ENCODE assay signal across 9 cellular contexts in genomic region chr6:39933669-39934059, GRCh38. TPM values are rescaled to one million over a fixed set of nuclear protein-coding genes. Genes with fewer than 3 reads are reported as not detected.
DNase-seq lines count a peak whose midpoint lies in the region; ATAC-seq, FAIRE-seq and TF ChIP-seq lines count a peak whose summit lies in the region.
"Had no signal": no experiment of that assay in that cellular context is flagged by ENCODE, and none has a peak within 500 bp of the region (broad histone marks: within the 10 kb centered on the region; RNA-seq: fewer than 3 reads in every experiment).

No MANE protein-coding gene starts in this region.

- intact Hi-C loops in CD8-positive, alpha-beta T cell (cut with DNase I, micrococcal nuclease), result no loop called here
- intact Hi-C loops in pancreas (cut with DNase I), result no loop called here

- H3K4me1 Mint-ChIP-seq in CD8-positive, alpha-beta T cell (ENCODE audit: low read depth), result peaks cover 17% of the 10 kb centered on the region
- H3K4me1 Mint-ChIP-seq in T-cell, result peaks cover 4 to 20% (median 11%) of the 10 kb centered on the region in 3 donors

- 12 to 14% methylated on average over 5 of the region's 5 CpGs for WGBS in pancreas, 2 donors

- H3K36me3 Mint-ChIP-seq in CD8-positive, alpha-beta T cell, result no peaks in the 10 kb centered on the region
- H3K36me3 Mint-ChIP-seq in T-cell, result no peaks in the 10 kb centered on the region

- peak overlapping the region; percentile 80 for H3K27ac Mint-ChIP-seq in CD8-positive, alpha-beta T cell
- H3K27ac Mint-ChIP-seq in T-cell, result peak overlapping the region in 1 of 2 donors; percentile 79

- TF ChIP-seq CTCF in CD8-positive, alpha-beta T cell (IDR thresholded peaks at IDR 0.05), result no peak
- TF ChIP-seq CTCF in fibroblast of pulmonary artery (IDR thresholded peaks at IDR 0.05; ENCODE audit: low read length, missing control alignments) (no peak), pancreas (IDR thresholded peaks at IDR 0.05) (no peak)

- H3K36me3 ChIP-seq in CD8-positive, alpha-beta T cell (ENCODE audit: insufficient read depth, low read length), result no peaks in the 10 kb centered on the region
- no peaks in the 10 kb centered on the region for H3K36me3 ChIP-seq in pancreas

- H3K27me3 ChIP-seq in CD8-positive, alpha-beta T cell (ENCODE audit: insufficient read depth, low read length), result no peaks in the 10 kb centered on the region
- H3K27me3 ChIP-seq in pancreas, result no peaks in the 10 kb centered on the region

- POLR2A ChIA-PET in CD8-positive, alpha-beta T cell (lab: Charles Lee), result no interaction called here
- POLR2A ChIA-PET in T-cell (lab: Charles Lee), result no interaction called here

- H3K4me3 ChIP-seq in CD8-positive, alpha-beta T cell (ENCODE audit: low read depth, low read length), result peak overlapping the region; percentile 61
- H3K4me3 ChIP-seq in fibroblast of pulmonary artery (replicated peaks; ENCODE audit: low read depth, low read length) (peak overlapping the region; percentile 79), pancreas (peak overlapping the region; percentile 56 to 86 (median 73))

- CTCF ChIA-PET in CD8-positive, alpha-beta T cell (lab: Charles Lee), result no interaction called here
- CTCF ChIA-PET in T-cell (lab: Charles Lee), result no interaction called here

- DNase-seq in CD8-positive, alpha-beta T cell, result no peak
- DNase-seq in T-cell, result no peak
- DNase-seq in fibroblast of pulmonary artery (ENCODE audit: low read depth), result no peak
- no peak for DNase-seq in pancreas
- DNase-seq in ecto neural progenitor cell (ENCODE audit: low spot score), result no peak
- DNase-seq in dermis blood vessel endothelial cell, result no peak
- no peak for DNase-seq in SW480 (ENCODE audit: low spot score)

- no peaks in the 10 kb centered on the region for H3K9me3 ChIP-seq in CD8-positive, alpha-beta T cell (ENCODE audit: low read length)
- H3K9me3 ChIP-seq in pancreas, result no peaks in the 10 kb centered on the region

- no peak overlapping the region for H3K27ac ChIP-seq in CD8-positive, alpha-beta T cell (ENCODE audit: low read depth, low read length)
- peak overlapping the region; percentile 24 to 55 (median 32) for H3K27ac ChIP-seq in pancreas

- H3K4me3 Mint-ChIP-seq in CD8-positive, alpha-beta T cell, result peak overlapping the region; percentile 87
- peak overlapping the region; percentile 71 to 82 (median 74) for H3K4me3 Mint-ChIP-seq in T-cell

- peaks cover 3% of the 10 kb centered on the region for H3K27me3 Mint-ChIP-seq in CD8-positive, alpha-beta T cell (ENCODE audit: low read depth)
- H3K27me3 Mint-ChIP-seq in T-cell, result peaks cover 4 to 25% of the 10 kb centered on the region in 2 donors

- no peak for FAIRE-seq in pancreas (lab: Jason Lieb, UNC)
- FAIRE-seq: GM12891 had no signal

- H3K4me1 ChIP-seq in CD8-positive, alpha-beta T cell (ENCODE audit: insufficient read depth, low read length), result peaks cover 8% of the 10 kb centered on the region
- H3K4me1 ChIP-seq in pancreas, result peaks cover 0 to 20% (median 0%) of the 10 kb centered on the region in 3 donors

- no peaks in the 10 kb centered on the region for H3K9me3 Mint-ChIP-seq in CD8-positive, alpha-beta T cell
- no peaks in the 10 kb centered on the region for H3K9me3 Mint-ChIP-seq in T-cell

- peak; percentile 17 for ATAC-seq in CD8-positive, alpha-beta T cell
- ATAC-seq in T-cell (replicated peaks in 1 of 4) (peak in 3 of 4 experiments; percentile 12 to 47 (median 24)), pancreas (peak; percentile 19 to 30 (median 24)), GM18517 (IDR thresholded peaks at IDR 0.05; ENCODE audit: unreplicated experiment) (no peak)

RNA-seq across cellular contexts. Expression of gene MOCS1, which starts 0.6 kb away (rescaled TPM):
- under 1 TPM; 0.38 to 0.56 TPM for total RNA-seq in CD8-positive, alpha-beta T cell
- 1 to 10 TPM; 1.1 to 2.1 (median 1.2) TPM for total RNA-seq in T-cell
- total RNA-seq in pancreas, result 10 to 100 TPM in 2 of 6 donors, 1 to 10 TPM in 4; 7.9 to 13.8 (median 8.6) TPM
- polyA plus RNA-seq in pancreas, result 1 to 10 TPM; 6.9 to 8.2 TPM
- 12.8 and 19.7 TPM in 2 replicates for total RNA-seq in dermis blood vessel endothelial cell
